12 cellular contexts compared by ENCODE assay signal in the genomic region with DNA sequence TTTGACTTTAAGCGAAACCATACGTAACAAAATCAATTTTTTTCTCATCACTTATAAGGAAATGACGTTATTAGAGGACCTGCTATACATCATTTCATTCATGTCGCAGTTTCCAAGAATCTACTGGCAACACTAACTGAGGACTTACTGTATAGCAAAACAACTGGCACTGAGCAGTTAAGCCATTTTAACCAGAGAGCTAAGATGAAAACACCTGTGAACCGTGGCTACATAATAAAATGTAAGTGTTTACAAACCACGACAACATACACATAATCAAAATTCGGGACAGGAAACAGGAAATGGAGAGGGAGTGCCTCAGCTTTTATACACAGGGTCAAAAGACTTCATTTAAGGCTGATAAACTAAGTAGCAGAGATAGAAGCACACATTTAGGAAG. TPM values are rescaled to one million over a fixed set of nuclear protein-coding genes. Genes with fewer than 3 reads are reported as not detected.
A peak's percentile ranks its signal among the peaks of the same experiment; 100 is the strongest.
DNase-seq lines count a peak whose midpoint lies in the region; ATAC-seq and TF ChIP-seq lines count a peak whose summit lies in the region.
"Had no signal": no experiment of that assay in that cellular context is flagged by ENCODE, and none has a peak within 500 bp of the region (broad histone marks: within the 10 kb centered on the region; RNA-seq: fewer than 3 reads in every experiment).

No MANE protein-coding gene starts in this region.

- peaks cover 0 to 100% (median 31%) of the 10 kb centered on the region in 11 experiments; a peak in 18 of 22 replicates for H4K20me1 ChIP-seq in BLaER1 treated with 17β-estradiol and CSF1 and Interleukin-3, amounts not matched to agents 10 nM and 100 nM

- CTCF ChIA-PET in CD8-positive, alpha-beta memory T cell (lab: Charles Lee) = no interaction called here

- no peak for TF ChIP-seq CTCF in endodermal cell (conservative IDR thresholded peaks at IDR 0.05)

- H3K27me3 Mint-ChIP-seq in CD8-positive, alpha-beta memory T cell = no peaks in the 10 kb centered on the region
- no peaks in the 10 kb centered on the region for H3K27me3 Mint-ChIP-seq in T-helper 1 cell treated with Interleukin-12 subunit alpha and Interleukin-12 subunit beta and Interleukin-4 antibody, amounts not matched to agents 30 μg/mL and 1 μg/mL, for 36 hours (ENCODE audit: low read depth)
- no peaks in the 10 kb centered on the region for H3K27me3 Mint-ChIP-seq in endodermal cell (ENCODE audit: insufficient read depth)

- H3K9me3 ChIP-seq in BLaER1 treated with 17β-estradiol and CSF1 and Interleukin-3, amounts not matched to agents 10 nM and 100 nM (replicated peaks in 1 of 11) = no peaks in the 10 kb centered on the region
- no peaks in the 10 kb centered on the region for H3K9me3 ChIP-seq in CD8-positive, alpha-beta memory T cell (ENCODE audit: low read length)
- H3K9me3 ChIP-seq in endodermal cell (ENCODE audit: control insufficient read depth, low read length) = no peaks in the 10 kb centered on the region
- H3K9me3 ChIP-seq: ovary had no signal

- H3K4me3 Mint-ChIP-seq in CD8-positive, alpha-beta memory T cell = peak overlapping the region; percentile 30 to 72 (median 64)
- H3K4me3 Mint-ChIP-seq in T-helper 1 cell treated with Interleukin-12 subunit alpha and Interleukin-12 subunit beta and Interleukin-4 antibody, amounts not matched to agents 30 μg/mL and 1 μg/mL, for 36 hours = peak overlapping the region; percentile 46
- H3K4me3 Mint-ChIP-seq in endodermal cell = no peak overlapping the region
- H3K4me3 Mint-ChIP-seq: mesothelial cell of epicardium had no signal

- peak overlapping the region in 2 of 11 experiments; percentile 22 to 50; a peak in 2 of 22 replicates for H3K9ac ChIP-seq in BLaER1 treated with 17β-estradiol and CSF1 and Interleukin-3, amounts not matched to agents 10 nM and 100 nM
- no peak overlapping the region for H3K9ac ChIP-seq in endodermal cell (ENCODE audit: extremely low read depth, low read length, poor library complexity, severe bottlenecking)

- DNase-seq in CD8-positive, alpha-beta memory T cell = peak in 2 of 5 donors; percentile 6 to 37
- DNase-seq in endodermal cell = no peak
- no peak for DNase-seq in retina
- DNase-seq in NCI-H1092 treated with DMSO at 0.1 percent for 48 hours (lab: John Stamatoyannopoulos, UW) = no peak
- DNase-seq: NCI-H2107, ovary, PC-3 had no signal

- 89 to 92% methylated on average over 6 to 7 of the region's 7 CpGs for WGBS in endodermal cell (ENCODE audit: insufficient coverage in 1 of 2, insufficient read length in 1 of 2), 2 experiments

- no peaks in the 10 kb centered on the region for H3K27me3 ChIP-seq in BLaER1 treated with 17β-estradiol and CSF1 and Interleukin-3, amounts not matched to agents 10 nM and 100 nM
- no peaks in the 10 kb centered on the region for H3K27me3 ChIP-seq in CD8-positive, alpha-beta memory T cell (ENCODE audit: insufficient read depth, low read length, poor library complexity, severe bottlenecking)
- no peaks in the 10 kb centered on the region for H3K27me3 ChIP-seq in endodermal cell (ENCODE audit: control insufficient read depth, insufficient read depth, low read length, poor library complexity, severe bottlenecking)
- H3K27me3 ChIP-seq: ovary had no signal

- peaks cover 8 to 41% (median 34%) of the 10 kb centered on the region in 11 experiments; a peak in 21 of 22 replicates for H3K36me3 ChIP-seq in BLaER1 treated with 17β-estradiol and CSF1 and Interleukin-3, amounts not matched to agents 10 nM and 100 nM
- H3K36me3 ChIP-seq in CD8-positive, alpha-beta memory T cell (ENCODE audit: insufficient read depth, low read length) = no peaks in the 10 kb centered on the region
- peaks cover 20% of the 10 kb centered on the region for H3K36me3 ChIP-seq in endodermal cell (ENCODE audit: control insufficient read depth, insufficient read depth, low read length)
- H3K36me3 ChIP-seq: ovary had no signal

- POLR2A ChIA-PET in CD8-positive, alpha-beta memory T cell (lab: Charles Lee) = interaction anchor here (0.7 to 1.4 kb wide), 2 partner anchors 29 to 490 kb away, joined by 3 to 4 read pairs; a partner anchor contains a TSS

- no peak overlapping the region for H3K4me3 ChIP-seq in BLaER1 treated with 17β-estradiol and CSF1 and Interleukin-3, amounts not matched to agents 10 nM and 100 nM
- no peak overlapping the region for H3K4me3 ChIP-seq in CD8-positive, alpha-beta memory T cell (ENCODE audit: low read length)
- H3K4me3 ChIP-seq in endodermal cell (ENCODE audit: low read length) = no peak overlapping the region
- H3K4me3 ChIP-seq: ovary, smooth muscle cell had no signal

- peaks cover 42 to 70% (median 50%) of the 10 kb centered on the region in 10 experiments for H3K4me1 ChIP-seq in BLaER1 treated with 17β-estradiol and CSF1 and Interleukin-3, amounts not matched to agents 10 nM and 100 nM
- peaks cover 26% of the 10 kb centered on the region for H3K4me1 ChIP-seq in CD8-positive, alpha-beta memory T cell (ENCODE audit: insufficient read depth, low read length)
- no peaks in the 10 kb centered on the region for H3K4me1 ChIP-seq in endodermal cell (ENCODE audit: control insufficient read depth, insufficient read depth, low read length)

- H3K36me3 Mint-ChIP-seq in CD8-positive, alpha-beta memory T cell = peaks cover 0 to 42% (median 12%) of the 10 kb centered on the region in 3 donors
- peaks cover 6% of the 10 kb centered on the region for H3K36me3 Mint-ChIP-seq in T-helper 1 cell treated with Interleukin-12 subunit alpha and Interleukin-12 subunit beta and Interleukin-4 antibody, amounts not matched to agents 30 μg/mL and 1 μg/mL, for 36 hours (ENCODE audit: low read depth)
- H3K36me3 Mint-ChIP-seq in endodermal cell (ENCODE audit: low read depth) = peaks cover 15% of the 10 kb centered on the region

- H3K27ac Mint-ChIP-seq in CD8-positive, alpha-beta memory T cell = peak overlapping the region; percentile 80 to 97 (median 90)
- peak overlapping the region; percentile 60 for H3K27ac Mint-ChIP-seq in T-helper 1 cell treated with Interleukin-12 subunit alpha and Interleukin-12 subunit beta and Interleukin-4 antibody, amounts not matched to agents 30 μg/mL and 1 μg/mL, for 36 hours
- peak overlapping the region; percentile 27 for H3K27ac Mint-ChIP-seq in endodermal cell
- H3K27ac Mint-ChIP-seq: mesothelial cell of epicardium had no signal

- peak overlapping the region in 4 of 11 experiments; percentile 19 to 51 (median 36); a peak in 3 of 22 replicates for H3K27ac ChIP-seq in BLaER1 treated with 17β-estradiol and CSF1 and Interleukin-3, amounts not matched to agents 10 nM and 100 nM
- H3K27ac ChIP-seq in CD8-positive, alpha-beta memory T cell (ENCODE audit: low read depth, low read length) = peak overlapping the region; percentile 53
- no peak overlapping the region for H3K27ac ChIP-seq in endodermal cell (ENCODE audit: low read depth, low read length)
- H3K27ac ChIP-seq: ovary had no signal

- peak overlapping the region; percentile 53 to 81 (median 68) for H3K4me2 ChIP-seq in BLaER1 treated with 17β-estradiol and CSF1 and Interleukin-3, amounts not matched to agents 10 nM and 100 nM
- H3K4me2 ChIP-seq: smooth muscle cell had no signal

- H3K9me3 Mint-ChIP-seq in CD8-positive, alpha-beta memory T cell = no peaks in the 10 kb centered on the region
- H3K9me3 Mint-ChIP-seq in T-helper 1 cell treated with Interleukin-12 subunit alpha and Interleukin-12 subunit beta and Interleukin-4 antibody, amounts not matched to agents 30 μg/mL and 1 μg/mL, for 36 hours = no peaks in the 10 kb centered on the region
- no peaks in the 10 kb centered on the region for H3K9me3 Mint-ChIP-seq in endodermal cell
- H3K9me3 Mint-ChIP-seq: mesothelial cell of epicardium had no signal

- ATAC-seq in HG02763 (IDR thresholded peaks at IDR 0.05; ENCODE audit: unreplicated experiment) = no peak
- ATAC-seq: PC-3 had no signal

- peaks cover 46 to 63% (median 54%) of the 10 kb centered on the region in 3 donors for H3K4me1 Mint-ChIP-seq in CD8-positive, alpha-beta memory T cell
- H3K4me1 Mint-ChIP-seq in T-helper 1 cell treated with Interleukin-12 subunit alpha and Interleukin-12 subunit beta and Interleukin-4 antibody, amounts not matched to agents 30 μg/mL and 1 μg/mL, for 36 hours (ENCODE audit: low read depth) = peaks cover 13% of the 10 kb centered on the region
- peaks cover 38% of the 10 kb centered on the region for H3K4me1 Mint-ChIP-seq in endodermal cell

RNA-seq across cellular contexts. Expression of a gene that starts 29.5 kb away (rescaled TPM):
- 10 to 100 TPM; 67.2 to 72.0 TPM for total RNA-seq in CD8-positive, alpha-beta memory T cell
- polyA plus RNA-seq in CD8-positive, alpha-beta memory T cell = 30.3 TPM
- total RNA-seq in endodermal cell = 10 to 100 TPM; 51.5 to 59.6 TPM
- 35.2 TPM for polyA plus RNA-seq in endodermal cell (2013, experiment 1 of 2)
- 29.9 TPM for polyA plus RNA-seq in endodermal cell (2013, experiment 2 of 2)

Comparison
In these comparisons a context has a peak if more than half of its experiments do, and no peak if none do; other contexts are left out.
1. H3K27ac Mint-ChIP-seq: peak in every context shown above with its lines; median percentile 90 in CD8-positive, alpha-beta memory T cell; 60 in T-helper 1 cell treated with Interleukin-12 subunit alpha and Interleukin-12 subunit beta and Interleukin-4 antibody, amounts not matched to agents 30 μg/mL and 1 μg/mL, for 36 hours; 27 in endodermal cell.